ENCODE assay signal across 1 cellular context in genomic region chr6:84773431-84774173, GRCh38.
TF ChIP-seq lines count a peak whose summit lies in the region.

No MANE protein-coding gene starts in this region.

TF ChIP-seq in SK-N-SH, 30 proteins besides CTCF, POLR2A, EP300 and RAD21 (continued from another document):
- no peak for TF ChIP-seq MEF2A (IDR thresholded peaks at IDR 0.05; ENCODE audit: borderline replicate concordance, low read depth)
- TF ChIP-seq, protein P1, sequence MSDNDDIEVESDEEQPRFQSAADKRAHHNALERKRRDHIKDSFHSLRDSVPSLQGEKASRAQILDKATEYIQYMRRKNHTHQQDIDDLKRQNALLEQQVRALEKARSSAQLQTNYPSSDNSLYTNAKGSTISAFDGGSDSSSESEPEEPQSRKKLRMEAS (IDR thresholded peaks at IDR 0.05; ENCODE audit: low read depth), result peak; percentile 72; the same call in 1 of the 2 replicates
- no peak for TF ChIP-seq SIN3A (IDR thresholded peaks at IDR 0.05; ENCODE audit: borderline replicate concordance, low read depth, low read length)
- no peak for TF ChIP-seq GATA2 (CRISPR knock-in tag; IDR thresholded peaks at IDR 0.05)
- no peak for TF ChIP-seq YY1 (IDR thresholded peaks at IDR 0.05; ENCODE audit: low read depth)
- TF ChIP-seq MXI1 (IDR thresholded peaks at IDR 0.05; ENCODE audit: low read depth, low read length), result no peak
- TF ChIP-seq, protein P2, sequence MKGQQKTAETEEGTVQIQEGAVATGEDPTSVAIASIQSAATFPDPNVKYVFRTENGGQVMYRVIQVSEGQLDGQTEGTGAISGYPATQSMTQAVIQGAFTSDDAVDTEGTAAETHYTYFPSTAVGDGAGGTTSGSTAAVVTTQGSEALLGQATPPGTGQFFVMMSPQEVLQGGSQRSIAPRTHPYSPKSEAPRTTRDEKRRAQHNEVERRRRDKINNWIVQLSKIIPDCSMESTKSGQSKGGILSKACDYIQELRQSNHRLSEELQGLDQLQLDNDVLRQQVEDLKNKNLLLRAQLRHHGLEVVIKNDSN (IDR thresholded peaks at IDR 0.05; ENCODE audit: borderline replicate concordance, low read depth), result no peak
- TF ChIP-seq FOSL2 (IDR thresholded peaks at IDR 0.05; ENCODE audit: borderline replicate concordance, low read depth), result no peak
- TF ChIP-seq FOXM1 (IDR thresholded peaks at IDR 0.05; ENCODE audit: low read depth), result no peak
